In the genomic region with DNA sequence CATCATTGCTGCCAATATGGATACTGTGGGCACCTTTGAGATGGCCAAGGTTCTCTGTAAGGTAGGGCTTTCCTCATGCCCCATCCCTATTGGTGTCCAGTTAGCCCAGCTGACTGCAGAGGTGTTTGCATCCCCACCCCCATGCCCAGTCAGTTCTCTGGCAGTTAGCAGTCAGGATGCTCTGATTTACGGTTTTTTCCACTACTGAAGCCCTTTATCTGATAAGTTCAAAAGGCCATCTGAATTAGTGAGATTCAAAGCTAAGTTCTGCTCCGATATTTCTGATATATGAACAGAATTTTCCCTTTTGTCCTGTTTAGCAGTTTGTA, we compare ENCODE assay signal across 8 cellular contexts. TPM values are rescaled to one million over a fixed set of nuclear protein-coding genes. Genes with fewer than 3 reads are reported as not detected.
A peak's percentile ranks its signal among the peaks of the same experiment; 100 is the strongest.
DNase-seq lines count a peak whose midpoint lies in the region; ATAC-seq and TF ChIP-seq lines count a peak whose summit lies in the region.

No MANE protein-coding gene starts in this region.

- H3K9me3 Mint-ChIP-seq in activated naive CD4-positive, alpha-beta T cell treated with anti-CD3 and anti-CD28 coated beads, Interleukin-2, amount 50 U/mL, for 24 hours = no peaks in the 10 kb centered on the region

- intact Hi-C loops in ascending aorta (cut with DNase I) = loop anchor here (5.0 kb wide), 2 partner anchors 39 to 86 kb away; a partner anchor contains a TSS
- intact Hi-C loops in uterus (cut with DNase I; ENCODE audit: low total_unique reads) = loop anchor here (10.0 kb wide), 1 partner anchor 201 kb away; no protein-coding TSS in a partner anchor

- H3K9me3 ChIP-seq in ascending aorta (no peaks in the 10 kb centered on the region), lung (ENCODE audit: control insufficient read depth in 2 of 2, insufficient read depth in 1 of 2, low read length in 1 of 2) (no peaks in the 10 kb centered on the region), uterus (no peaks in the 10 kb centered on the region)

- H3K27ac ChIP-seq in ascending aorta (peak overlapping the region; percentile 86 to 89), lung (ENCODE audit: low read depth in 1 of 2, low read length in 1 of 2) (peak overlapping the region; percentile 75 to 96), uterus (peak overlapping the region; percentile 83 to 84)

- ATAC-seq in lung (ENCODE audit: insufficient read depth, low FRiP score) = no peak
- ATAC-seq in HG02981 (IDR thresholded peaks at IDR 0.05; ENCODE audit: unreplicated experiment) = no peak

- H3K27ac Mint-ChIP-seq in activated naive CD4-positive, alpha-beta T cell treated with anti-CD3 and anti-CD28 coated beads, Interleukin-2, amount 50 U/mL, for 24 hours = peak overlapping the region; percentile 94

- H3K36me3 Mint-ChIP-seq in activated naive CD4-positive, alpha-beta T cell treated with anti-CD3 and anti-CD28 coated beads, Interleukin-2, amount 50 U/mL, for 24 hours = peaks cover 12% of the 10 kb centered on the region

- no peaks in the 10 kb centered on the region for H3K27me3 Mint-ChIP-seq in activated naive CD4-positive, alpha-beta T cell treated with anti-CD3 and anti-CD28 coated beads, Interleukin-2, amount 50 U/mL, for 24 hours

- no peak for TF ChIP-seq CTCF in ascending aorta (IDR thresholded peaks at IDR 0.05)
- TF ChIP-seq CTCF in lung (IDR thresholded peaks at IDR 0.05; ENCODE audit: control extremely low read depth, extremely low read depth) = no peak
- TF ChIP-seq CTCF in uterus (IDR thresholded peaks at IDR 0.05) = no peak

- peaks cover 20 to 43% of the 10 kb centered on the region in 2 donors for H3K36me3 ChIP-seq in ascending aorta
- H3K36me3 ChIP-seq in lung (ENCODE audit: control insufficient read depth in 2 of 2, insufficient read depth in 2 of 2, low read length in 2 of 2) = peaks cover 9 to 22% of the 10 kb centered on the region in 2 donors
- H3K36me3 ChIP-seq in uterus = no peaks in the 10 kb centered on the region

- H3K4me3 Mint-ChIP-seq in activated naive CD4-positive, alpha-beta T cell treated with anti-CD3 and anti-CD28 coated beads, Interleukin-2, amount 50 U/mL, for 24 hours = peak overlapping the region; percentile 97

- no peaks in the 10 kb centered on the region for H3K27me3 ChIP-seq in ascending aorta
- H3K27me3 ChIP-seq in lung (ENCODE audit: control insufficient read depth, insufficient read depth) = no peaks in the 10 kb centered on the region
- no peaks in the 10 kb centered on the region for H3K27me3 ChIP-seq in uterus

- peaks cover 66% of the 10 kb centered on the region for H3K4me1 Mint-ChIP-seq in activated naive CD4-positive, alpha-beta T cell treated with anti-CD3 and anti-CD28 coated beads, Interleukin-2, amount 50 U/mL, for 24 hours

- no peak for TF ChIP-seq POLR2A in uterus (IDR thresholded peaks at IDR 0.05)

- H3K4me1 ChIP-seq in ascending aorta (peaks cover 10 to 20% of the 10 kb centered on the region in 2 donors), lung (ENCODE audit: control insufficient read depth in 2 of 2, insufficient read depth in 2 of 2, low read length in 2 of 2) (peaks cover 10% of the 10 kb centered on the region in 2 donors), uterus (peaks cover 0 to 10% of the 10 kb centered on the region in 2 donors)

- H3K4me3 ChIP-seq in ascending aorta (peak overlapping the region; percentile 85 to 90), lung (no peak overlapping the region), uterus (peak overlapping the region in 1 of 2 donors; percentile 97)

- DNase-seq in activated naive CD4-positive, alpha-beta T cell (lab: John Stamatoyannopoulos, UW) = no peak
- no peak for DNase-seq in ascending aorta (ENCODE audit: low spot score in 2 of 2)
- DNase-seq in lung (ENCODE audit: low spot score) = no peak
- no peak for DNase-seq in uterus
- DNase-seq in NCI-H82 treated with DMSO at 0.1 percent for 48 hours (lab: John Stamatoyannopoulos, UW; ENCODE audit: unreplicated experiment) = no peak
- no peak for DNase-seq in NOMO-1 (lab: John Stamatoyannopoulos, UW; ENCODE audit: unreplicated experiment in 2 of 2)

- WGBS in lung, 2 donors = 76 to 85% methylated on average over 2 of the region's 2 CpGs

RNA-seq across cellular contexts. Expression of a gene that starts 0.8 kb away (rescaled TPM):
- 37.5 TPM for total RNA-seq in ascending aorta
- total RNA-seq in lung = 10 to 100 TPM; 63.1 TPM
- 10 to 100 TPM; 42.9 to 71.1 TPM for polyA plus RNA-seq in lung
- total RNA-seq in uterus = 10 to 100 TPM; 38.9 to 60.9 (median 48.8) TPM

RNA-seq across cellular contexts. Expression of a gene that starts 1.3 kb away (rescaled TPM):
- total RNA-seq in ascending aorta = 72.8 TPM
- 100 to 1,000 TPM in 1 of 2 donors, 10 to 100 TPM in 1; 69.5 to 147 TPM for total RNA-seq in lung
- polyA plus RNA-seq in lung = 100 to 1,000 TPM; 242 to 246 TPM
- 1,000 to 10,000 TPM in 1 of 4 donors, 100 to 1,000 TPM in 2, 10 to 100 TPM in 1; 61.2 to 1,004 (median 192) TPM for total RNA-seq in uterus

RNA-seq across cellular contexts. Expression of a gene that starts 8.9 kb away (rescaled TPM):
- total RNA-seq in ascending aorta (70.0 TPM), lung (10 to 100 TPM; 48.2 to 89.1 TPM), uterus (100 to 1,000 TPM in 1 of 4 donors, 10 to 100 TPM in 3; 41.0 to 123 (median 66.8) TPM)
- polyA plus RNA-seq in lung = 10 to 100 TPM; 45.2 to 82.6 TPM

RNA-seq across cellular contexts. Expression of a gene that starts 17.6 kb away (rescaled TPM):
- 58.8 TPM for total RNA-seq in ascending aorta
- 10 to 100 TPM; 20.8 to 24.8 TPM for total RNA-seq in lung
- polyA plus RNA-seq in lung = 10 to 100 TPM; 17.2 to 31.4 TPM
- 100 to 1,000 TPM in 1 of 4 donors, 10 to 100 TPM in 2, 1 to 10 TPM in 1; 5.6 to 137 (median 24.2) TPM for total RNA-seq in uterus

RNA-seq across cellular contexts. Expression of a gene that starts 20.2 kb away (rescaled TPM):
- total RNA-seq in ascending aorta (27.0 TPM), lung (10 to 100 TPM; 37.2 to 50.8 TPM), uterus (10 to 100 TPM in 3 of 4 donors, 1 to 10 TPM in 1; 6.8 to 53.3 (median 33.9) TPM)
- polyA plus RNA-seq in lung = 100 to 1,000 TPM in 1 of 2 donors, 10 to 100 TPM in 1; 70.4 to 103 TPM
